Comparison of ENCODE assay signal across 20 cellular contexts in genomic region chr10:78794736-78795455, GRCh38.
DNase-seq lines count a peak whose midpoint lies in the region; ATAC-seq, FAIRE-seq and TF ChIP-seq lines count a peak whose summit lies in the region.
"Had no signal": no experiment of that assay in that cellular context is flagged by ENCODE, and none has a peak within 500 bp of the region (broad histone marks: within the 10 kb centered on the region; RNA-seq: fewer than 3 reads in every experiment).

No MANE protein-coding gene starts in this region.

- DNase-seq in cardiac septum (ENCODE audit: low spot score) (peak; percentile 43), left ventricle myocardium inferior (no peak), middle frontal gyrus (ENCODE audit: extremely low spot score, low spot score) (peak; percentile 27), sciatic nerve (ENCODE audit: low spot score) (no peak), ecto neural progenitor cell (ENCODE audit: low spot score) (no peak), urothelium cell line (ENCODE audit: low spot score) (no peak)
- DNase-seq: AML-193; CD4-positive, alpha-beta memory T cell; DMS153; DMS79; GDM1; H9 had no signal

- H3K36me3 ChIP-seq in left ventricle myocardium inferior = no peaks in the 10 kb centered on the region
- H3K36me3 ChIP-seq: BLaER1 had no signal

- ATAC-seq in sciatic nerve (peak; percentile 26), HG02870 (IDR thresholded peaks at IDR 0.05; ENCODE audit: unreplicated experiment) (no peak)
- ATAC-seq: A549, HepG2 had no signal

- no peaks in the 10 kb centered on the region for H3K4me1 ChIP-seq in left ventricle myocardium inferior
- H3K4me1 ChIP-seq: A549, BLaER1 had no signal

- TF ChIP-seq CTCF in left ventricle myocardium inferior (IDR thresholded peaks at IDR 0.05; ENCODE audit: borderline replicate concordance) = no peak

- intact Hi-C loops in cardiac septum (cut with DNase I) (no loop called here), left ventricle myocardium inferior (cut with micrococcal nuclease) (no loop called here), sciatic nerve (cut with DNase I) (no loop called here)

- no peak overlapping the region for H3K27ac ChIP-seq in left ventricle myocardium inferior (replicated peaks)
- H3K27ac ChIP-seq: 22Rv1, A549, BLaER1 had no signal

- FAIRE-seq in urothelium cell line (lab: Jason Lieb, UNC) = no peak
- FAIRE-seq: A549, GM12892, GM18507, H1, HepG2 had no signal

- H3K4me3 ChIP-seq in left ventricle myocardium inferior = no peak overlapping the region
- H3K4me3 ChIP-seq: A549, BLaER1 had no signal

- H3K27me3 ChIP-seq in left ventricle myocardium inferior (ENCODE audit: low read depth) = no peaks in the 10 kb centered on the region
- H3K27me3 ChIP-seq: BLaER1 had no signal

- peaks cover 9% of the 10 kb centered on the region for H3K9me3 ChIP-seq in left ventricle myocardium inferior (replicated peaks)

Comparison
In these comparisons a context has a peak if more than half of its experiments do, and no peak if none do; other contexts are left out.
1. DNase-seq: peak in cardiac septum (single experiment) and middle frontal gyrus (single experiment); none in left ventricle myocardium inferior (single experiment), sciatic nerve (single experiment), ecto neural progenitor cell (single experiment) and urothelium cell line (single experiment).